ENCODE assay signal across 1 cellular context in genomic region chr15:72272213-72272996, GRCh38.
A peak's percentile ranks its signal among the peaks of the same experiment; 100 is the strongest.
TF ChIP-seq lines count a peak whose summit lies in the region.

A gene with protein sequence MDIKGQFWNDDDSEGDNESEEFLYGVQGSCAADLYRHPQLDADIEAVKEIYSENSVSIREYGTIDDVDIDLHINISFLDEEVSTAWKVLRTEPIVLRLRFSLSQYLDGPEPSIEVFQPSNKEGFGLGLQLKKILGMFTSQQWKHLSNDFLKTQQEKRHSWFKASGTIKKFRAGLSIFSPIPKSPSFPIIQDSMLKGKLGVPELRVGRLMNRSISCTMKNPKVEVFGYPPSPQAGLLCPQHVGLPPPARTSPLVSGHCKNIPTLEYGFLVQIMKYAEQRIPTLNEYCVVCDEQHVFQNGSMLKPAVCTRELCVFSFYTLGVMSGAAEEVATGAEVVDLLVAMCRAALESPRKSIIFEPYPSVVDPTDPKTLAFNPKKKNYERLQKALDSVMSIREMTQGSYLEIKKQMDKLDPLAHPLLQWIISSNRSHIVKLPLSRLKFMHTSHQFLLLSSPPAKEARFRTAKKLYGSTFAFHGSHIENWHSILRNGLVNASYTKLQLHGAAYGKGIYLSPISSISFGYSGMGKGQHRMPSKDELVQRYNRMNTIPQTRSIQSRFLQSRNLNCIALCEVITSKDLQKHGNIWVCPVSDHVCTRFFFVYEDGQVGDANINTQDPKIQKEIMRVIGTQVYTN (minus strand): TSS chr15:72272554. CDS start chr15:72267477, 5,077 bp downstream.

TF ChIP-seq in K562, 482 proteins besides CTCF, POLR2A, EP300 and RAD21 (continued from another document and continues in another):
- no peak for TF ChIP-seq FIP1L1 (IDR thresholded peaks at IDR 0.05; ENCODE audit: low read depth, low read length, poor library complexity, severe bottlenecking)
- no peak for TF ChIP-seq KHSRP (IDR thresholded peaks at IDR 0.05)
- no peak for TF ChIP-seq SLC30A9 (CRISPR knock-in tag; IDR thresholded peaks at IDR 0.05)
- TF ChIP-seq GTF2A2 (tag; IDR thresholded peaks at IDR 0.05): no peak
- TF ChIP-seq RBM25 (IDR thresholded peaks at IDR 0.05; ENCODE audit: low read depth, low read length, severe bottlenecking): peak; percentile 73
- TF ChIP-seq ELF4 (CRISPR knock-in tag; IDR thresholded peaks at IDR 0.05): no peak
- TF ChIP-seq CBX1 (IDR thresholded peaks at IDR 0.05; ENCODE audit: low read depth): peak; percentile 84; the same call in 1 of the 2 replicates
- peak; percentile 74 for TF ChIP-seq HNRNPLL (IDR thresholded peaks at IDR 0.05; ENCODE audit: low read depth, low read length, poor library complexity, severe bottlenecking)
- TF ChIP-seq CBX8 (IDR thresholded peaks at IDR 0.05; ENCODE audit: borderline replicate concordance, extremely low read depth, low read depth, low read length, poor library complexity, severe bottlenecking): no peak
- 0 out of 2 replicates have a peak, but pooled peaks have one; percentile 21 for TF ChIP-seq PKNOX1 (IDR thresholded peaks at IDR 0.05)
- peak; percentile 24; the same call in 1 of the 2 replicates for TF ChIP-seq BCOR (IDR thresholded peaks at IDR 0.05)
- TF ChIP-seq ETV5 (CRISPR knock-in tag; IDR thresholded peaks at IDR 0.05; ENCODE audit: low read depth): no peak; the same call in 1 of the 2 replicates
- TF ChIP-seq SMARCB1 (IDR thresholded peaks at IDR 0.05; ENCODE audit: insufficient read length, low read depth): no peak
- peak in 1 of 2 experiments; percentile 56; a peak in 1 of 3 replicates for TF ChIP-seq CBX3 (IDR thresholded peaks at IDR 0.05; ENCODE audit: borderline replicate concordance in 1 of 2, low read length in 2 of 2)
- TF ChIP-seq E2F4 (CRISPR knock-in tag; IDR thresholded peaks at IDR 0.05; ENCODE audit: low read depth): no peak
- peak; percentile 82 for TF ChIP-seq KDM5B (IDR thresholded peaks at IDR 0.05; ENCODE audit: insufficient replicate concordance, low read depth, low read length)
- peak; percentile 85 for TF ChIP-seq RBBP5 (IDR thresholded peaks at IDR 0.05; ENCODE audit: borderline replicate concordance, insufficient read depth, low read length, poor library complexity, severe bottlenecking)
- TF ChIP-seq FOSL1 (tag; conservative IDR thresholded peaks at IDR 0.05): peak; percentile 31; the same call in 1 of the 2 replicates
- TF ChIP-seq, protein P1, sequence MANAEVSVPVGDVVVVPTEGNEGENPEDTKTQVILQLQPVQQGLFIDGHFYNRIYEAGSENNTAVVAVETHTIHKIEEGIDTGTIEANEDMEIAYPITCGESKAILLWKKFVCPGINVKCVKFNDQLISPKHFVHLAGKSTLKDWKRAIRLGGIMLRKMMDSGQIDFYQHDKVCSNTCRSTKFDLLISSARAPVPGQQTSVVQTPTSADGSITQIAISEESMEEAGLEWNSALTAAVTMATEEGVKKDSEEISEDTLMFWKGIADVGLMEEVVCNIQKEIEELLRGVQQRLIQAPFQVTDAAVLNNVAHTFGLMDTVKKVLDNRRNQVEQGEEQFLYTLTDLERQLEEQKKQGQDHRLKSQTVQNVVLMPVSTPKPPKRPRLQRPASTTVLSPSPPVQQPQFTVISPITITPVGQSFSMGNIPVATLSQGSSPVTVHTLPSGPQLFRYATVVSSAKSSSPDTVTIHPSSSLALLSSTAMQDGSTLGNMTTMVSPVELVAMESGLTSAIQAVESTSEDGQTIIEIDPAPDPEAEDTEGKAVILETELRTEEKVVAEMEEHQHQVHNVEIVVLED (CRISPR knock-in tag; IDR thresholded peaks at IDR 0.05): peak; percentile 88
- TF ChIP-seq ZNF395 (CRISPR knock-in tag; IDR thresholded peaks at IDR 0.05): peak; percentile 65
- peak; percentile 94 for TF ChIP-seq MEIS2 (IDR thresholded peaks at IDR 0.05; ENCODE audit: partially characterized antibody)
- TF ChIP-seq TRIM24 (IDR thresholded peaks at IDR 0.05): peak in 1 of 2 experiments; percentile 35; a peak in 1 of 4 replicates
- no peak for TF ChIP-seq TCFL5 (CRISPR knock-in tag; conservative IDR thresholded peaks at IDR 0.05)
- peak; percentile 72; the same call in 1 of the 2 replicates for TF ChIP-seq MTA3 (IDR thresholded peaks at IDR 0.05; ENCODE audit: borderline replicate concordance)
- peak; percentile 37; the same call in 1 of the 2 replicates for TF ChIP-seq SIN3B (IDR thresholded peaks at IDR 0.05; ENCODE audit: low read depth)
- no peak for TF ChIP-seq TCF15 (CRISPR knock-in tag; IDR thresholded peaks at IDR 0.05)
- TF ChIP-seq, protein P2, sequence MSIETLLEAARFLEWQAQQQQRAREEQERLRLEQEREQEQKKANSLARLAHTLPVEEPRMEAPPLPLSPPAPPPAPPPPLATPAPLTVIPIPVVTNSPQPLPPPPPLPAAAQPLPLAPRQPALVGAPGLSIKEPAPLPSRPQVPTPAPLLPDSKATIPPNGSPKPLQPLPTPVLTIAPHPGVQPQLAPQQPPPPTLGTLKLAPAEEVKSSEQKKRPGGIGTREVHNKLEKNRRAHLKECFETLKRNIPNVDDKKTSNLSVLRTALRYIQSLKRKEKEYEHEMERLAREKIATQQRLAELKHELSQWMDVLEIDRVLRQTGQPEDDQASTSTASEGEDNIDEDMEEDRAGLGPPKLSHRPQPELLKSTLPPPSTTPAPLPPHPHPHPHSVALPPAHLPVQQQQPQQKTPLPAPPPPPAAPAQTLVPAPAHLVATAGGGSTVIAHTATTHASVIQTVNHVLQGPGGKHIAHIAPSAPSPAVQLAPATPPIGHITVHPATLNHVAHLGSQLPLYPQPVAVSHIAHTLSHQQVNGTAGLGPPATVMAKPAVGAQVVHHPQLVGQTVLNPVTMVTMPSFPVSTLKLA (conservative IDR thresholded peaks at IDR 0.05): peak; percentile 92 to 96
- no peak for TF ChIP-seq SRSF7 (optimal IDR thresholded peaks at IDR 0.05; ENCODE audit: low read depth, low read length)
- TF ChIP-seq IRF2 (CRISPR knock-in tag; IDR thresholded peaks at IDR 0.05): no peak
- no peak for TF ChIP-seq MXI1 (IDR thresholded peaks at IDR 0.05; ENCODE audit: low read depth, low read length)
- TF ChIP-seq, protein P3, sequence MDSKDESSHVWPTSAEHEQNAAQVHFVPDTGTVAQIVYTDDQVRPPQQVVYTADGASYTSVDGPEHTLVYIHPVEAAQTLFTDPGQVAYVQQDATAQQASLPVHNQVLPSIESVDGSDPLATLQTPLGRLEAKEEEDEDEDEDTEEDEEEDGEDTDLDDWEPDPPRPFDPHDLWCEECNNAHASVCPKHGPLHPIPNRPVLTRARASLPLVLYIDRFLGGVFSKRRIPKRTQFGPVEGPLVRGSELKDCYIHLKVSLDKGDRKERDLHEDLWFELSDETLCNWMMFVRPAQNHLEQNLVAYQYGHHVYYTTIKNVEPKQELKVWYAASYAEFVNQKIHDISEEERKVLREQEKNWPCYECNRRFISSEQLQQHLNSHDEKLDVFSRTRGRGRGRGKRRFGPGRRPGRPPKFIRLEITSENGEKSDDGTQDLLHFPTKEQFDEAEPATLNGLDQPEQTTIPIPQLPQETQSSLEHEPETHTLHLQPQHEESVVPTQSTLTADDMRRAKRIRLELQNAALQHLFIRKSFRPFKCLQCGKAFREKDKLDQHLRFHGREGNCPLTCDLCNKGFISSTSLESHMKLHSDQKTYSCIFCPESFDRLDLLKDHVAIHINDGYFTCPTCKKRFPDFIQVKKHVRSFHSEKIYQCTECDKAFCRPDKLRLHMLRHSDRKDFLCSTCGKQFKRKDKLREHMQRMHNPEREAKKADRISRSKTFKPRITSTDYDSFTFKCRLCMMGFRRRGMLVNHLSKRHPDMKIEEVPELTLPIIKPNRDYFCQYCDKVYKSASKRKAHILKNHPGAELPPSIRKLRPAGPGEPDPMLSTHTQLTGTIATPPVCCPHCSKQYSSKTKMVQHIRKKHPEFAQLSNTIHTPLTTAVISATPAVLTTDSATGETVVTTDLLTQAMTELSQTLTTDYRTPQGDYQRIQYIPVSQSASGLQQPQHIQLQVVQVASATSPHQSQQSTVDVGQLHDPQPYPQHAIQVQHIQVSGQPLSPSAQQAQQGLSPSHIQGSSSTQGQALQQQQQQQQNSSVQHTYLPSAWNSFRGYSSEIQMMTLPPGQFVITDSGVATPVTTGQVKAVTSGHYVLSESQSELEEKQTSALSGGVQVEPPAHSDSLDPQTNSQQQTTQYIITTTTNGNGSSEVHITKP (IDR thresholded peaks at IDR 0.05; ENCODE audit: partially characterized antibody): peak; percentile 62
- TF ChIP-seq, protein P4, sequence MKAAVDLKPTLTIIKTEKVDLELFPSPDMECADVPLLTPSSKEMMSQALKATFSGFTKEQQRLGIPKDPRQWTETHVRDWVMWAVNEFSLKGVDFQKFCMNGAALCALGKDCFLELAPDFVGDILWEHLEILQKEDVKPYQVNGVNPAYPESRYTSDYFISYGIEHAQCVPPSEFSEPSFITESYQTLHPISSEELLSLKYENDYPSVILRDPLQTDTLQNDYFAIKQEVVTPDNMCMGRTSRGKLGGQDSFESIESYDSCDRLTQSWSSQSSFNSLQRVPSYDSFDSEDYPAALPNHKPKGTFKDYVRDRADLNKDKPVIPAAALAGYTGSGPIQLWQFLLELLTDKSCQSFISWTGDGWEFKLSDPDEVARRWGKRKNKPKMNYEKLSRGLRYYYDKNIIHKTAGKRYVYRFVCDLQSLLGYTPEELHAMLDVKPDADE (conservative IDR thresholded peaks at IDR 0.05; ENCODE audit: control insufficient read depth, low read depth, low read length): peak; percentile 60; the same call in 1 of the 2 replicates
- no peak for TF ChIP-seq ZNF778 (CRISPR knock-in tag; IDR thresholded peaks at IDR 0.05)
- TF ChIP-seq TFE3 (CRISPR knock-in tag; IDR thresholded peaks at IDR 0.05): no peak
- peak; percentile 89 for TF ChIP-seq RAD51 (IDR thresholded peaks at IDR 0.05; ENCODE audit: borderline replicate concordance, low read depth)
- TF ChIP-seq SOX6 (IDR thresholded peaks at IDR 0.05): 0 out of 2 replicates have a peak, but pooled peaks have one; percentile 39
- TF ChIP-seq BCLAF1 (IDR thresholded peaks at IDR 0.05; ENCODE audit: borderline replicate concordance in 1 of 2, control insufficient read depth in 1 of 2, low read depth in 2 of 2, low read length in 1 of 2): peak in 1 of 2 experiments; percentile 84; a peak in 1 of 4 replicates
- peak; percentile 11 to 74; a peak in 3 of 4 replicates for TF ChIP-seq NONO (IDR thresholded peaks at IDR 0.05; ENCODE audit: low read depth in 2 of 2, low read length in 1 of 2)
- no peak for TF ChIP-seq NFRKB (IDR thresholded peaks at IDR 0.05; ENCODE audit: low read depth)
